18 cellular contexts compared by ENCODE assay signal in genomic region chr4:40288547-40288946, GRCh38. TPM values are rescaled to one million over a fixed set of nuclear protein-coding genes. Genes with fewer than 3 reads are reported as not detected.
DNase-seq lines count a peak whose midpoint lies in the region; ATAC-seq and TF ChIP-seq lines count a peak whose summit lies in the region.
"Had no signal": no experiment of that assay in that cellular context is flagged by ENCODE, and none has a peak within 500 bp of the region (broad histone marks: within the 10 kb centered on the region; RNA-seq: fewer than 3 reads in every experiment).

No MANE protein-coding gene starts in this region.

- intact Hi-C loops in activated CD4-positive, alpha-beta T cell treated with anti-CD3 and anti-CD28 coated beads for 36 hours (cut with DNase I, micrococcal nuclease) = no loop called here
- intact Hi-C loops in activated B cell treated with CpG ODN at 0.5 μM for 24 hours (cut with micrococcal nuclease) = loop anchor here (2.0 to 5.0 kb wide), 2 partner anchors 14 to 36 kb away; no protein-coding TSS in a partner anchor

- no peak for TF ChIP-seq CTCF in activated B cell treated with CpG ODN at 0.5 μM for 24 hours (IDR thresholded peaks at IDR 0.05)

- ATAC-seq in activated CD4-positive, alpha-beta T cell treated with anti-CD3 and anti-CD28 coated beads for 36 hours = no peak
- ATAC-seq in activated B cell treated with CpG ODN at 0.5 μM for 24 hours (ENCODE audit: low read depth) (peak; percentile 68), HG03196 (IDR thresholded peaks at IDR 0.05; ENCODE audit: unreplicated experiment) (no peak), HG02759 (IDR thresholded peaks at IDR 0.05; ENCODE audit: unreplicated experiment) (no peak)
- ATAC-seq in naive thymus-derived CD8-positive, alpha-beta T cell = no peak
- ATAC-seq: A549; activated T-cell treated with anti-CD3 and anti-CD28 coated beads, Interleukin-2, amount 50 U/mL, for 4 hours; body of pancreas; lower lobe of right lung; stimulated activated effector memory CD8-positive, alpha-beta T cell treated with anti-CD3 and anti-CD28 coated beads, Interleukin-12 subunit alpha, Interleukin-12 subunit beta, amount 100 ng/mL, for 72 hours; upper lobe of right lung had no signal

- POLR2A ChIA-PET in activated CD4-positive, alpha-beta T cell treated with anti-CD3 and anti-CD28 coated beads for 36 hours (lab: Charles Lee) = interaction anchor here (0.7 kb wide), 1 partner anchor 542 kb away, joined by 4 read pairs; no protein-coding TSS in a partner anchor
- POLR2A ChIA-PET in activated B cell treated with CpG ODN at 0.5 μM for 24 hours (lab: Charles Lee) = interaction anchor here (0.7 to 2.7 kb wide), 8 partner anchors 13 to 98 kb away, joined by 3 to 14 read pairs (median 5); no protein-coding TSS in a partner anchor
- POLR2A ChIA-PET in naive thymus-derived CD8-positive, alpha-beta T cell (lab: Charles Lee) = interaction anchor here (0.8 to 4.8 kb wide), 7 partner anchors 12 to 91 kb away, joined by 3 to 29 read pairs (median 8); partner anchors contain the start of gene RHOH

- peaks cover 3% of the 10 kb centered on the region for H3K9me3 Mint-ChIP-seq in activated CD4-positive, alpha-beta T cell treated with anti-CD3 and anti-CD28 coated beads for 36 hours (ENCODE audit: low read depth)
- no peaks in the 10 kb centered on the region for H3K9me3 Mint-ChIP-seq in IgD-negative memory B cell
- no peaks in the 10 kb centered on the region for H3K9me3 Mint-ChIP-seq in activated B cell treated with CpG ODN at 0.5 μM for 24 hours
- H3K9me3 Mint-ChIP-seq in naive thymus-derived CD8-positive, alpha-beta T cell = peaks cover 0 to 1% (median 0%) of the 10 kb centered on the region in 9 donors
- H3K9me3 Mint-ChIP-seq: stimulated activated effector memory CD8-positive, alpha-beta T cell treated with anti-CD3 and anti-CD28 coated beads, Interleukin-12 subunit alpha, Interleukin-12 subunit beta, amount 100 ng/mL, for 72 hours had no signal

- H3K4me3 Mint-ChIP-seq in activated CD4-positive, alpha-beta T cell treated with anti-CD3 and anti-CD28 coated beads for 36 hours = no peak overlapping the region
- peak overlapping the region; percentile 8 to 87 (median 44) for H3K4me3 Mint-ChIP-seq in IgD-negative memory B cell
- H3K4me3 Mint-ChIP-seq in activated B cell treated with CpG ODN at 0.5 μM for 24 hours = no peak overlapping the region
- H3K4me3 Mint-ChIP-seq in naive thymus-derived CD8-positive, alpha-beta T cell = peak overlapping the region in 7 of 10 donors; percentile 28 to 90 (median 64)

- peaks cover 4% of the 10 kb centered on the region for H3K36me3 Mint-ChIP-seq in activated CD4-positive, alpha-beta T cell treated with anti-CD3 and anti-CD28 coated beads for 36 hours (ENCODE audit: low read depth)
- peaks cover 3% of the 10 kb centered on the region for H3K36me3 Mint-ChIP-seq in IgD-negative memory B cell
- H3K36me3 Mint-ChIP-seq in activated B cell treated with CpG ODN at 0.5 μM for 24 hours (ENCODE audit: low read depth) = no peaks in the 10 kb centered on the region
- no peaks in the 10 kb centered on the region for H3K36me3 Mint-ChIP-seq in naive thymus-derived CD8-positive, alpha-beta T cell
- H3K36me3 Mint-ChIP-seq: stimulated activated effector memory CD8-positive, alpha-beta T cell treated with anti-CD3 and anti-CD28 coated beads, Interleukin-12 subunit alpha, Interleukin-12 subunit beta, amount 100 ng/mL, for 72 hours had no signal

- H3K27me3 Mint-ChIP-seq in activated CD4-positive, alpha-beta T cell treated with anti-CD3 and anti-CD28 coated beads for 36 hours = no peaks in the 10 kb centered on the region
- no peaks in the 10 kb centered on the region for H3K27me3 Mint-ChIP-seq in IgD-negative memory B cell
- no peaks in the 10 kb centered on the region for H3K27me3 Mint-ChIP-seq in activated B cell treated with CpG ODN at 0.5 μM for 24 hours
- no peaks in the 10 kb centered on the region for H3K27me3 Mint-ChIP-seq in naive thymus-derived CD8-positive, alpha-beta T cell

- H3K4me1 Mint-ChIP-seq in activated CD4-positive, alpha-beta T cell treated with anti-CD3 and anti-CD28 coated beads for 36 hours = peaks cover 64% of the 10 kb centered on the region
- H3K4me1 Mint-ChIP-seq in IgD-negative memory B cell = peaks cover 31 to 55% (median 42%) of the 10 kb centered on the region in 3 donors
- peaks cover 85% of the 10 kb centered on the region for H3K4me1 Mint-ChIP-seq in activated B cell treated with CpG ODN at 0.5 μM for 24 hours
- peaks cover 46 to 94% (median 86%) of the 10 kb centered on the region in 4 donors for H3K4me1 Mint-ChIP-seq in naive thymus-derived CD8-positive, alpha-beta T cell

- no peak for DNase-seq in activated CD4-positive, alpha-beta T cell treated with anti-CD3 and anti-CD28 coated beads for 36 hours
- no peak for DNase-seq in activated CD4-positive, alpha-beta T cell treated with anti-CD3 and anti-CD28 coated beads, Interleukin-2, amount 50 U/mL, for 4 hours
- DNase-seq in activated B cell treated with CpG ODN at 0.5 μM for 24 hours (no peak), kidney glomerular epithelial cell (lab: John Stamatoyannopoulos, UW) (no peak)
- no peak for DNase-seq in naive thymus-derived CD8-positive, alpha-beta T cell
- DNase-seq: activated CD4-positive, CD25-positive, alpha-beta regulatory T cell treated with anti-CD3 and anti-CD28 coated beads, Interleukin-2, amount 50 U/mL, for 72 hours; activated T-cell treated with anti-CD3 and anti-CD28 coated beads, Interleukin-2, amount 50 U/mL, for 4 hours; body of pancreas; lower lobe of right lung; NCI-H1417; NCI-H2171; upper lobe of right lung had no signal

- CTCF ChIA-PET in activated CD4-positive, alpha-beta T cell treated with anti-CD3 and anti-CD28 coated beads for 36 hours (lab: Charles Lee) = interaction anchor here (0.8 to 1.6 kb wide), 4 partner anchors 10 to 47 kb away, joined by 3 to 6 read pairs (median 4); no protein-coding TSS in a partner anchor
- CTCF ChIA-PET in activated B cell treated with CpG ODN at 0.5 μM for 24 hours (lab: Charles Lee) = interaction anchor here (0.6 to 1.4 kb wide), 3 partner anchors 14 to 24 kb away, joined by 3 to 5 read pairs (median 4); no protein-coding TSS in a partner anchor

- H3K27ac Mint-ChIP-seq in activated CD4-positive, alpha-beta T cell treated with anti-CD3 and anti-CD28 coated beads for 36 hours = peak overlapping the region; percentile 86
- H3K27ac Mint-ChIP-seq in IgD-negative memory B cell = peak overlapping the region; percentile 28 to 80 (median 61)
- H3K27ac Mint-ChIP-seq in activated B cell treated with CpG ODN at 0.5 μM for 24 hours = peak overlapping the region; percentile 85
- peak overlapping the region; percentile 82 to 97 (median 94) for H3K27ac Mint-ChIP-seq in naive thymus-derived CD8-positive, alpha-beta T cell

RNA-seq across cellular contexts. Expression of gene CHRNA9, which starts 46.6 kb away (rescaled TPM):
- total RNA-seq in activated CD4-positive, alpha-beta T cell treated with anti-CD3 and anti-CD28 coated beads for 36 hours = not detected
- not detected for polyA plus RNA-seq in IgD-negative memory B cell
- 0.16 TPM in 1 of 2 replicates, not detected in the other for total RNA-seq in activated B cell treated with CpG ODN at 0.5 μM for 24 hours
- under 1 TPM; 0.55 to 0.73 TPM for total RNA-seq in naive thymus-derived CD8-positive, alpha-beta T cell
- under 1 TPM in 1 of 3 donors, not detected in 2; 0.39 TPM for polyA plus RNA-seq in naive thymus-derived CD8-positive, alpha-beta T cell
- total RNA-seq: activated T-cell treated with anti-CD3 and anti-CD28 coated beads, Interleukin-2, amount 50 U/mL, for 4 hours; body of pancreas; lower lobe of right lung; prostate gland; upper lobe of right lung had no signal

Comparison
In these comparisons a context has a peak if more than half of its experiments do, and no peak if none do; other contexts are left out.
1. H3K4me3 Mint-ChIP-seq: peak in IgD-negative memory B cell (4 of 4) and naive thymus-derived CD8-positive, alpha-beta T cell (7 of 10); none in activated CD4-positive, alpha-beta T cell treated with anti-CD3 and anti-CD28 coated beads for 36 hours (single experiment) and activated B cell treated with CpG ODN at 0.5 μM for 24 hours (single experiment).
2. Peak in every context shown above with its lines, with median percentiles within 50 percentile points of each other: H3K27ac Mint-ChIP-seq.